Comparison of ENCODE assay signal across 9 cellular contexts in the genomic region with DNA sequence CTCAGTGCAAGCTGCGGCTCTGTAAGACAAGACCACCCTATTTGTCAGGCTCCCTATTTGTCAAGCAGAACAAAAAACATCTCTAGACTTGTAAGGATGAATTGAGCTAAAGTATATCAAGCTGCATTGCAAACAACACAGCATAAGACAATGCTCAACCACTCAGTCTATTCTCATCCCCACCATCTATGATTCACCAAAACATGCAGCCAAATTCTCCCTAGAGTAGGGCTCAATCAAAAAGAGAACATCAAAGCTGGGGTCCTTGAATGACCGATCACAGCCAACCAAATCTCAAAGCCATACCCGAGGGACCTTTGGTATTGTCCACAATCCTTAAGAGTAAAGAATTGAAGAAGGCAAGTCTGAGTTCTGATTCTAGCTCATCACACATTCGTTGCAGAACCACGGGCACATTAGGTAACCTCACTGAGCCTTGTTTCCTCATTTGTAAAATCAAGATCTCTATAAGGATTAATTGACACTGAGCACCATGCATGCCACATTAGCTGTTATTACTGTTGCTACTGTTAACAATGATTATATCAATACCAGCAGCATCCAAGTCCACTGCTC. TPM values are rescaled to one million over a fixed set of nuclear protein-coding genes. Genes with fewer than 3 reads are reported as not detected.
DNase-seq lines count a peak whose midpoint lies in the region; ATAC-seq and TF ChIP-seq lines count a peak whose summit lies in the region.
"Had no signal": no experiment of that assay in that cellular context is flagged by ENCODE, and none has a peak within 500 bp of the region (broad histone marks: within the 10 kb centered on the region; RNA-seq: fewer than 3 reads in every experiment).

No MANE protein-coding gene starts in this region.

- H3K4me3 ChIP-seq in CD4-positive, CD25-positive, alpha-beta regulatory T cell (ENCODE audit: low read depth, low read length), result peak overlapping the region; percentile 78
- H3K4me3 ChIP-seq in HUES48 (ENCODE audit: low read depth, low read length), result no peak overlapping the region
- no peak overlapping the region for H3K4me3 ChIP-seq in hepatocyte
- no peak overlapping the region for H3K4me3 ChIP-seq in BE2C (ENCODE audit: low read depth, low read length)

- peaks cover 58% of the 10 kb centered on the region for H3K4me1 ChIP-seq in CD4-positive, CD25-positive, alpha-beta regulatory T cell (ENCODE audit: control insufficient read depth, insufficient read depth, low read length, poor library complexity, severe bottlenecking)
- H3K4me1 ChIP-seq in HUES48 (ENCODE audit: control insufficient read depth, insufficient read depth, low read length) (peaks cover 49% of the 10 kb centered on the region), hepatocyte (ENCODE audit: insufficient read depth) (peaks cover 44% of the 10 kb centered on the region), BE2C (peaks cover 5% of the 10 kb centered on the region; the same call in 1 of the 2 replicates)

- no peak overlapping the region for H2AFZ ChIP-seq in hepatocyte

- H3K9me3 ChIP-seq in CD4-positive, CD25-positive, alpha-beta regulatory T cell (ENCODE audit: control insufficient read depth in 2 of 2, low read length in 2 of 2), result no peaks in the 10 kb centered on the region
- H3K9me3 ChIP-seq in HUES48 (ENCODE audit: control insufficient read depth, insufficient read depth, low read length), result no peaks in the 10 kb centered on the region
- H3K9me3 ChIP-seq in hepatocyte (ENCODE audit: low read depth), result no peaks in the 10 kb centered on the region
- no peaks in the 10 kb centered on the region for H3K9me3 ChIP-seq in BE2C

- no peaks in the 10 kb centered on the region for H4K20me1 ChIP-seq in hepatocyte (ENCODE audit: insufficient read depth, poor library complexity, severe bottlenecking)

- peak; percentile 25 to 30 for ATAC-seq in CD4-positive, CD25-positive, alpha-beta regulatory T cell (ENCODE audit: low read depth in 2 of 2)
- ATAC-seq in GM21367 (IDR thresholded peaks at IDR 0.05; ENCODE audit: unreplicated experiment), result peak; percentile 34

- TF ChIP-seq CTCF in hepatocyte (IDR thresholded peaks at IDR 0.05; ENCODE audit: poor library complexity), result no peak
- no peak for TF ChIP-seq CTCF in BE2C (IDR thresholded peaks at IDR 0.05; ENCODE audit: low read depth, low read length)

- H3K27me3 ChIP-seq in CD4-positive, CD25-positive, alpha-beta regulatory T cell (ENCODE audit: control insufficient read depth, insufficient read depth, low read length), result no peaks in the 10 kb centered on the region
- H3K27me3 ChIP-seq in HUES48 (ENCODE audit: control insufficient read depth, insufficient read depth, low read length) (peaks cover 8% of the 10 kb centered on the region; the same call in 1 of the 2 replicates), hepatocyte (no peaks in the 10 kb centered on the region), BE2C (no peaks in the 10 kb centered on the region)

- H3K9ac ChIP-seq in HUES48 (ENCODE audit: low read depth, low read length), result no peak overlapping the region

- H3K36me3 Mint-ChIP-seq in CD4-positive, CD25-positive, alpha-beta regulatory T cell, result peaks cover 29% of the 10 kb centered on the region

- H3K36me3 ChIP-seq in CD4-positive, CD25-positive, alpha-beta regulatory T cell (ENCODE audit: control insufficient read depth, insufficient read depth, low read length), result peaks cover 20% of the 10 kb centered on the region
- H3K36me3 ChIP-seq in HUES48 (ENCODE audit: control insufficient read depth, insufficient read depth, low read length) (no peaks in the 10 kb centered on the region), hepatocyte (replicated peaks; ENCODE audit: insufficient read depth, low read depth) (no peaks in the 10 kb centered on the region), BE2C (no peaks in the 10 kb centered on the region)

- no peaks in the 10 kb centered on the region for H3K9me2 ChIP-seq in hepatocyte (replicated peaks; ENCODE audit: insufficient read depth)

- no peaks in the 10 kb centered on the region for H3K9me3 Mint-ChIP-seq in CD4-positive, CD25-positive, alpha-beta regulatory T cell

- H3K27me3 Mint-ChIP-seq in CD4-positive, CD25-positive, alpha-beta regulatory T cell, result no peaks in the 10 kb centered on the region

- peak overlapping the region; percentile 18 for H3K4me2 ChIP-seq in hepatocyte

- H3K27ac Mint-ChIP-seq in CD4-positive, CD25-positive, alpha-beta regulatory T cell, result peak overlapping the region; percentile 81 to 99 (median 88)

- H3K27ac ChIP-seq in CD4-positive, CD25-positive, alpha-beta regulatory T cell (ENCODE audit: insufficient read depth, low read length, poor library complexity, severe bottlenecking), result peak overlapping the region; percentile 82
- H3K27ac ChIP-seq in HUES48 (ENCODE audit: low read depth, low read length) (peak overlapping the region; percentile 75), hepatocyte (peak overlapping the region; percentile 56)
- H3K27ac ChIP-seq: HL-60 had no signal

- WGBS in hepatocyte (ENCODE audit: low lambda C conversion rate, missing lambda C conversion rate), result 93% methylated on average over 5 of the region's 5 CpGs

- H3K4me3 Mint-ChIP-seq in CD4-positive, CD25-positive, alpha-beta regulatory T cell, result peak overlapping the region; percentile 70 to 88 (median 76)

- no peak for DNase-seq in CD4-positive, CD25-positive, alpha-beta regulatory T cell
- no peak for DNase-seq in hepatocyte (ENCODE audit: low spot score)
- no peak for DNase-seq in DMS53 (lab: John Stamatoyannopoulos, UW)
- DNase-seq in NCI-H1092 (lab: John Stamatoyannopoulos, UW), result no peak
- DNase-seq in BE2C, result no peak
- no peak for DNase-seq in NCI-H1105 treated with DMSO at 0.1 percent for 48 hours (lab: John Stamatoyannopoulos, UW)

- peaks cover 31 to 95% (median 74%) of the 10 kb centered on the region in 4 donors for H3K4me1 Mint-ChIP-seq in CD4-positive, CD25-positive, alpha-beta regulatory T cell

- no peaks in the 10 kb centered on the region for H3K79me2 ChIP-seq in hepatocyte

RNA-seq across cellular contexts. Expression of a gene that starts 31.2 kb away (rescaled TPM):
- total RNA-seq in CD4-positive, CD25-positive, alpha-beta regulatory T cell, result 110 TPM
- 100 to 1,000 TPM in 2 of 4 donors, 10 to 100 TPM in 2; 87.1 to 111 (median 97.5) TPM for polyA plus RNA-seq in CD4-positive, CD25-positive, alpha-beta regulatory T cell
- total RNA-seq in hepatocyte, result 14.9 and 17.0 TPM in 2 replicates
- polyA plus RNA-seq in hepatocyte, result 4.4 and 10.0 TPM in 2 replicates
- polyA plus RNA-seq in BE2C (2012; ENCODE audit: insufficient read depth, insufficient read length, low read depth), result 1.3 TPM
